Comparison of ENCODE assay signal across 18 cellular contexts in genomic region chr7:12643001-12643400, GRCh38. TPM values are rescaled to one million over a fixed set of nuclear protein-coding genes. Genes with fewer than 3 reads are reported as not detected.
DNase-seq lines count a peak whose midpoint lies in the region; ATAC-seq and TF ChIP-seq lines count a peak whose summit lies in the region.
"Had no signal": no experiment of that assay in that cellular context is flagged by ENCODE, and none has a peak within 500 bp of the region (broad histone marks: within the 10 kb centered on the region; RNA-seq: fewer than 3 reads in every experiment).

No MANE protein-coding gene starts in this region.

- H3K4me3 ChIP-seq in GM23248 (no peak overlapping the region), astrocyte of the spinal cord (ENCODE audit: low read depth, low read length) (no peak overlapping the region)
- H3K4me3 ChIP-seq: SK-N-MC had no signal

- TF ChIP-seq CTCF in astrocyte of the spinal cord (IDR thresholded peaks at IDR 0.05; ENCODE audit: low read depth, low read length): no peak
- TF ChIP-seq CTCF in activated CD8-positive, alpha-beta T cell treated with anti-CD3 and anti-CD28 coated beads for 36 hours (IDR thresholded peaks at IDR 0.05): no peak

- H3K4me2 ChIP-seq in GM23248 (ENCODE audit: unreplicated experiment): peak overlapping the region; percentile 13

- peaks cover 2% of the 10 kb centered on the region for H3K4me1 Mint-ChIP-seq in activated CD8-positive, alpha-beta T cell treated with anti-CD3 and anti-CD28 coated beads for 36 hours (ENCODE audit: low read depth)

- peaks cover 22% of the 10 kb centered on the region for H3K4me1 ChIP-seq in GM23248 (ENCODE audit: insufficient read depth)

- H3F3A ChIP-seq in GM23248 (ENCODE audit: insufficient read depth): peaks cover 12% of the 10 kb centered on the region

- POLR2A ChIA-PET in activated CD8-positive, alpha-beta T cell treated with anti-CD3 and anti-CD28 coated beads for 36 hours (lab: Charles Lee): no interaction called here

- in situ Hi-C loops in GM23248 (cut with MboI): loop anchor here (10.0 kb wide), 1 partner anchor 622 kb away; no protein-coding TSS in a partner anchor
- in situ Hi-C loops in astrocyte of the spinal cord (cut with HindIII; ENCODE audit: low sequenced_read_pairs): no loop called here

- H3K9me3 ChIP-seq in GM23248 (ENCODE audit: low read depth): no peaks in the 10 kb centered on the region

- DNase-seq in AG08395 (ENCODE audit: low spot score) (peak; percentile 12), GM23248 (peak; percentile 33), astrocyte of the spinal cord (ENCODE audit: low read depth, low spot score) (peak; percentile 41), iris pigment epithelial cell (ENCODE audit: low read depth) (peak; percentile 71), NCI-H1417 (lab: John Stamatoyannopoulos, UW) (no peak)
- DNase-seq in activated CD8-positive, alpha-beta T cell treated with anti-CD3 and anti-CD28 coated beads for 36 hours: no peak
- no peak for DNase-seq in activated CD4-positive, alpha-beta T cell treated with anti-CD3 and anti-CD28 coated beads, Interleukin-2, amount 50 U/mL, for 1 hour
- DNase-seq: C1 segment of cervical spinal cord, DND-41, GF-D8, NCI-H1092, NCI-H524, Right ventricle myocardium superior had no signal

- no peak for ATAC-seq in activated CD8-positive, alpha-beta T cell treated with anti-CD3 and anti-CD28 coated beads for 36 hours
- no peak for ATAC-seq in GM18502 (IDR thresholded peaks at IDR 0.05; ENCODE audit: poor library complexity, unreplicated experiment)
- ATAC-seq: HCT116, HepG2 had no signal

- no peaks in the 10 kb centered on the region for H3K9me3 Mint-ChIP-seq in activated CD8-positive, alpha-beta T cell treated with anti-CD3 and anti-CD28 coated beads for 36 hours

- H3K36me3 Mint-ChIP-seq in activated CD8-positive, alpha-beta T cell treated with anti-CD3 and anti-CD28 coated beads for 36 hours (ENCODE audit: low read depth): no peaks in the 10 kb centered on the region

- H3K27me3 Mint-ChIP-seq in activated CD8-positive, alpha-beta T cell treated with anti-CD3 and anti-CD28 coated beads for 36 hours: no peaks in the 10 kb centered on the region

- H4K20me1 ChIP-seq in GM23248 (ENCODE audit: insufficient read depth): no peaks in the 10 kb centered on the region

- H3K27ac ChIP-seq in GM23248: no peak overlapping the region
- H3K27ac ChIP-seq: 22Rv1, SK-N-MC had no signal

- CTCF ChIA-PET in activated CD8-positive, alpha-beta T cell treated with anti-CD3 and anti-CD28 coated beads for 36 hours (lab: Charles Lee): no interaction called here

- 78 to 79% methylated on average over 3 of the region's 3 CpGs for WGBS in GM23248 (ENCODE audit: low coverage in 1 of 2, low lambda C conversion rate in 2 of 2, missing lambda C conversion rate in 2 of 2), 2 experiments

- no peak overlapping the region for H3K4me3 Mint-ChIP-seq in activated CD8-positive, alpha-beta T cell treated with anti-CD3 and anti-CD28 coated beads for 36 hours

- H3K79me2 ChIP-seq in GM23248 (ENCODE audit: insufficient read depth): no peaks in the 10 kb centered on the region

- no peak overlapping the region for H3K27ac Mint-ChIP-seq in activated CD8-positive, alpha-beta T cell treated with anti-CD3 and anti-CD28 coated beads for 36 hours

- peak overlapping the region; percentile 42 for H2AFZ ChIP-seq in GM23248

- no peaks in the 10 kb centered on the region for H3K27me3 ChIP-seq in GM23248 (replicated peaks; ENCODE audit: insufficient read depth)

- no peak overlapping the region for H3K9ac ChIP-seq in GM23248

- intact Hi-C loops in activated CD8-positive, alpha-beta T cell treated with anti-CD3 and anti-CD28 coated beads for 36 hours (cut with micrococcal nuclease): no loop called here

- H3K36me3 ChIP-seq in GM23248 (ENCODE audit: low read depth): no peaks in the 10 kb centered on the region

- H3K9me2 ChIP-seq in GM23248 (ENCODE audit: insufficient read depth): no peaks in the 10 kb centered on the region

RNA-seq across cellular contexts. Expression of gene ARL4A, which starts 44.4 kb away (rescaled TPM):
- total RNA-seq in GM23248 (2014; rRNA removed; shearing (Covaris generic)): 17.5 and 22.6 TPM in 2 replicates
- polyA plus RNA-seq in GM23248 (2016; fragmentation: Nextera tagmentation; extraction: Ambion mirVana): 20.9 and 23.0 TPM in 2 replicates
- total RNA-seq in activated CD8-positive, alpha-beta T cell treated with anti-CD3 and anti-CD28 coated beads for 36 hours: 10 to 100 TPM; 10.8 to 11.3 TPM

Comparison
In these comparisons a context has a peak if more than half of its experiments do, and no peak if none do; other contexts are left out.
1. DNase-seq: peak in AG08395 (single experiment), GM23248 (single experiment), astrocyte of the spinal cord (single experiment) and iris pigment epithelial cell (single experiment); none in NCI-H1417 (0 of 3), activated CD8-positive, alpha-beta T cell treated with anti-CD3 and anti-CD28 coated beads for 36 hours (single experiment) and activated CD4-positive, alpha-beta T cell treated with anti-CD3 and anti-CD28 coated beads, Interleukin-2, amount 50 U/mL, for 1 hour (single experiment).